15 cellular contexts compared by ENCODE assay signal in the genomic region with DNA sequence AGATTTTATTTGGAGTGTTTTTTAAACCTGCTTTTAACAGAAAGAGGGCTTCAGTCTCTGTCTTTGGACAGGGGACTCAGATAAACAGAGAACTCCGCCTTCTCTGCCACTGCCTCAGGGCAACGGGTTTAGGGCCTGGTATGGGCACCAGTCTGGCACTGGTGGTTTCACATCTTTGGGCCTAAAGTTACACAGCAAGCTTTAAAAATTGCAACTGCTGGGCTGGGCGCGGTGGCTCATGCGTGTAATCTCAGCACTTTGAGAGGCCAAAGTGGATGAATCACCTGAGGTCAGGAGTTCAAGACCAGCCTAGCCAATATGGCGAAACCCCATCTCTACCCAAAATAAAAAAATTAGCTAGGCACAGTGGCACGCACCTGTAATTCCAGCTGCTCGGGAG.
"Had no signal": no experiment of that assay in that cellular context is flagged by ENCODE, and none has a peak within 500 bp of the region (broad histone marks: within the 10 kb centered on the region; RNA-seq: fewer than 3 reads in every experiment).

No MANE protein-coding gene starts in this region.

- H3K27ac Mint-ChIP-seq: activated naive CD4-positive, alpha-beta T cell treated with anti-CD3 and anti-CD28 coated beads, Interleukin-2, amount 10 ng/mL, durations not matched to agents 7 days and 5 days; activated T-helper 17 cell treated with anti-CD3 and anti-CD28 coated beads, Interleukin-2, amount 50 U/mL, for 72 hours; naive B cell; stimulated activated effector memory CD8-positive, alpha-beta T cell treated with anti-CD3 and anti-CD28 coated beads, Interleukin-12 subunit alpha, Interleukin-12 subunit beta, amount 100 ng/mL, for 72 hours had no signal

- H3K27ac ChIP-seq: epithelial cell of prostate, neutrophil, tibial artery, VCaP had no signal

- H3K4me3 ChIP-seq: lung, tibial artery had no signal

- H3K36me3 Mint-ChIP-seq: activated naive CD4-positive, alpha-beta T cell treated with anti-CD3 and anti-CD28 coated beads, Interleukin-2, amount 10 ng/mL, durations not matched to agents 7 days and 5 days; naive B cell; stimulated activated effector memory CD8-positive, alpha-beta T cell treated with anti-CD3 and anti-CD28 coated beads, Interleukin-12 subunit alpha, Interleukin-12 subunit beta, amount 100 ng/mL, for 72 hours had no signal

- DNase-seq: activated naive CD4-positive, alpha-beta T cell treated with anti-CD3 and anti-CD28 coated beads, Interleukin-2, amount 10 ng/mL, durations not matched to agents 7 days and 5 days; activated T-cell treated with anti-CD3 and anti-CD28 coated beads for 4 hours; central memory CD4-positive, alpha-beta T cell; cortex of kidney; effector CD8-positive, alpha-beta T cell; left colon; naive B cell; right cardiac atrium; tibial artery had no signal

- H3K4me1 Mint-ChIP-seq: activated naive CD4-positive, alpha-beta T cell treated with anti-CD3 and anti-CD28 coated beads, Interleukin-2, amount 10 ng/mL, durations not matched to agents 7 days and 5 days; activated T-helper 17 cell treated with anti-CD3 and anti-CD28 coated beads, Interleukin-2, amount 50 U/mL, for 72 hours; stimulated activated effector memory CD8-positive, alpha-beta T cell treated with anti-CD3 and anti-CD28 coated beads, Interleukin-12 subunit alpha, Interleukin-12 subunit beta, amount 100 ng/mL, for 72 hours had no signal

- H3K4me3 Mint-ChIP-seq: activated naive CD4-positive, alpha-beta T cell treated with anti-CD3 and anti-CD28 coated beads, Interleukin-2, amount 10 ng/mL, durations not matched to agents 7 days and 5 days; activated T-helper 17 cell treated with anti-CD3 and anti-CD28 coated beads, Interleukin-2, amount 50 U/mL, for 72 hours; stimulated activated effector memory CD8-positive, alpha-beta T cell treated with anti-CD3 and anti-CD28 coated beads, Interleukin-12 subunit alpha, Interleukin-12 subunit beta, amount 100 ng/mL, for 72 hours had no signal

- H3K9me3 Mint-ChIP-seq: activated naive CD4-positive, alpha-beta T cell treated with anti-CD3 and anti-CD28 coated beads, Interleukin-2, amount 10 ng/mL, durations not matched to agents 7 days and 5 days; activated T-helper 17 cell treated with anti-CD3 and anti-CD28 coated beads, Interleukin-2, amount 50 U/mL, for 72 hours; naive B cell; stimulated activated effector memory CD8-positive, alpha-beta T cell treated with anti-CD3 and anti-CD28 coated beads, Interleukin-12 subunit alpha, Interleukin-12 subunit beta, amount 100 ng/mL, for 72 hours had no signal
